9 cellular contexts compared by ENCODE assay signal in the genomic region with DNA sequence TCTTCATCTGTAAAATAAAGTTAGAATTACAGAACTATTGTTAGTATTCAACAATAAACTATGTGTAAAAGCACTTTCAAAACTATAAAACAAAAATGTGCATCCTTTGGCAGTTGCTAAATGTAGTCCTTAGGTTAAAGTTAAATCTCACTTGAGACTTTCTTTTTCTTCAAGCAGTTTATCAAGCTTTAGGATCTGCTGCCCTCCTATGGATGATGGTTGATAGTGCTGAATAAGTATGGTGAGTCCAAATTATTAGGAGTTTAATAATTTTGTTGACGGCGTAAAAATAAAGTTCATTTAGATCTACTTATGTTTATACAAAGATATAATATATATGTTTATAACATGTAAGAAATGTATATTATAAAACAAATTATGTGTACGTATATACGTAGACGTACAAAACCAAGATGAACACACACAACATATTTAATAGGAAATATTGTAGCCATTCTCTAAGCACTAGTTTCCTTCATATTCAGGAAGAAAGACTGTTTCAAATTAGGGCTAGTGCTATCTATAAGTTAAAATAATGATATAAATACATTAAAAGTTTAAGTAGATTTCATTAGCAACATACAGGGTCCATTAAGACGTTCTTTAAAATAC. TPM values are rescaled to one million over a fixed set of nuclear protein-coding genes. Genes with fewer than 3 reads are reported as not detected.
DNase-seq lines count a peak whose midpoint lies in the region; FAIRE-seq and TF ChIP-seq lines count a peak whose summit lies in the region.
"Had no signal": no experiment of that assay in that cellular context is flagged by ENCODE, and none has a peak within 500 bp of the region (broad histone marks: within the 10 kb centered on the region; RNA-seq: fewer than 3 reads in every experiment).

No MANE protein-coding gene starts in this region.

- H3K79me2 ChIP-seq in osteoblast (ENCODE audit: insufficient read depth, low read length) = no peaks in the 10 kb centered on the region

- H3K9me3 ChIP-seq in osteoblast (ENCODE audit: low read depth, low read length) = no peaks in the 10 kb centered on the region
- no peaks in the 10 kb centered on the region for H3K9me3 ChIP-seq in CD4-positive, alpha-beta memory T cell (ENCODE audit: control insufficient read depth in 1 of 2, low read length in 2 of 2)

- CTCF ChIA-PET in CD4-positive, alpha-beta memory T cell (lab: Charles Lee; ENCODE audit: partially characterized antibody) = no interaction called here

- H4K20me1 ChIP-seq in osteoblast (ENCODE audit: insufficient read depth, low read length) = no peaks in the 10 kb centered on the region

- H3K4me1 Mint-ChIP-seq in CD4-positive, alpha-beta memory T cell = peaks cover 0 to 2% (median 0%) of the 10 kb centered on the region in 4 donors

- peak; percentile 48 for DNase-seq in COR-L47 (lab: John Stamatoyannopoulos, UW)
- peak; percentile 29 for DNase-seq in HPDE6-E6E7 (ENCODE audit: extremely low spot score)
- peak; percentile 74 for DNase-seq in left kidney (ENCODE audit: low read depth, low spot score)
- DNase-seq in osteoblast (ENCODE audit: insufficient read length, low spot score, missing footprints) = no peak
- DNase-seq in CD4-positive, alpha-beta memory T cell = no peak
- DNase-seq in posterior cingulate gyrus = no peak
- DNase-seq in HK-2 (ENCODE audit: unreplicated experiment) = no peak

- H3K4me3 Mint-ChIP-seq in CD4-positive, alpha-beta memory T cell = no peak overlapping the region

- no peak overlapping the region for H2AFZ ChIP-seq in osteoblast (ENCODE audit: low read length)

- H3K4me1 ChIP-seq in osteoblast (ENCODE audit: insufficient read depth, low read length) = no peaks in the 10 kb centered on the region
- H3K4me1 ChIP-seq in CD4-positive, alpha-beta memory T cell (ENCODE audit: insufficient read depth, low read length) = no peaks in the 10 kb centered on the region

- H3K27ac ChIP-seq in osteoblast (ENCODE audit: low read depth, low read length) = no peak overlapping the region
- no peak overlapping the region for H3K27ac ChIP-seq in CD4-positive, alpha-beta memory T cell (ENCODE audit: low read depth, low read length)

- H3K27me3 ChIP-seq in osteoblast (ENCODE audit: insufficient read depth, low read length) = no peaks in the 10 kb centered on the region
- no peaks in the 10 kb centered on the region for H3K27me3 ChIP-seq in CD4-positive, alpha-beta memory T cell (ENCODE audit: insufficient read depth, low read length)

- H3K36me3 Mint-ChIP-seq in CD4-positive, alpha-beta memory T cell = no peaks in the 10 kb centered on the region

- intact Hi-C loops in CD4-positive, alpha-beta memory T cell (cut with micrococcal nuclease) = no loop called here
- intact Hi-C loops in posterior cingulate gyrus (cut with DNase I) = loop anchor here (1.0 kb wide), 1 partner anchor 299 kb away; no protein-coding TSS in a partner anchor

- H3K4me3 ChIP-seq in osteoblast (ENCODE audit: insufficient read depth, low read length) = no peak overlapping the region
- no peak overlapping the region for H3K4me3 ChIP-seq in CD4-positive, alpha-beta memory T cell (ENCODE audit: low read length in 2 of 2)

- H3K27ac Mint-ChIP-seq in CD4-positive, alpha-beta memory T cell = no peak overlapping the region

- TF ChIP-seq CTCF in osteoblast (IDR thresholded peaks at IDR 0.05; ENCODE audit: extremely low read depth, low read depth, low read length) = no peak

- H3K27me3 Mint-ChIP-seq in CD4-positive, alpha-beta memory T cell = no peaks in the 10 kb centered on the region

- FAIRE-seq in TTC549 (lab: Jason Lieb, UNC) = peak; percentile 68

- peaks cover 2 to 11% (median 4%) of the 10 kb centered on the region in 8 donors for H3K9me3 Mint-ChIP-seq in CD4-positive, alpha-beta memory T cell

- no peak overlapping the region for H3K4me2 ChIP-seq in osteoblast (ENCODE audit: insufficient read depth, low read length)

- H3K36me3 ChIP-seq in osteoblast (ENCODE audit: insufficient read depth, low read length) = no peaks in the 10 kb centered on the region
- H3K36me3 ChIP-seq in CD4-positive, alpha-beta memory T cell (ENCODE audit: insufficient read depth, low read length) = no peaks in the 10 kb centered on the region

- POLR2A ChIA-PET in CD4-positive, alpha-beta memory T cell (lab: Charles Lee; ENCODE audit: partially characterized antibody) = no interaction called here

RNA-seq across cellular contexts. Expression of gene UGT2A2, which starts 22.3 kb away (rescaled TPM):
- total RNA-seq in osteoblast = not detected in 2 replicates
- not detected for total RNA-seq in CD4-positive, alpha-beta memory T cell
- polyA plus RNA-seq in CD4-positive, alpha-beta memory T cell = not detected
- total RNA-seq: dermis microvascular lymphatic vessel endothelial cell had no signal

RNA-seq across cellular contexts. Expression of gene UGT2A1, which starts 35.9 kb away (rescaled TPM):
- not detected in 2 replicates for total RNA-seq in osteoblast
- total RNA-seq in CD4-positive, alpha-beta memory T cell = not detected
- under 1 TPM in 1 of 2 donors, not detected in 1; 0.50 TPM for polyA plus RNA-seq in CD4-positive, alpha-beta memory T cell
- total RNA-seq: dermis microvascular lymphatic vessel endothelial cell had no signal

Comparison
In these comparisons a context has a peak if more than half of its experiments do, and no peak if none do; other contexts are left out.
1. DNase-seq: peak in COR-L47 (single experiment), HPDE6-E6E7 (single experiment) and left kidney (single experiment); none in osteoblast (single experiment), CD4-positive, alpha-beta memory T cell (0 of 5), posterior cingulate gyrus (0 of 10) and HK-2 (single experiment).